8 cellular contexts compared by ENCODE assay signal in the genomic region with DNA sequence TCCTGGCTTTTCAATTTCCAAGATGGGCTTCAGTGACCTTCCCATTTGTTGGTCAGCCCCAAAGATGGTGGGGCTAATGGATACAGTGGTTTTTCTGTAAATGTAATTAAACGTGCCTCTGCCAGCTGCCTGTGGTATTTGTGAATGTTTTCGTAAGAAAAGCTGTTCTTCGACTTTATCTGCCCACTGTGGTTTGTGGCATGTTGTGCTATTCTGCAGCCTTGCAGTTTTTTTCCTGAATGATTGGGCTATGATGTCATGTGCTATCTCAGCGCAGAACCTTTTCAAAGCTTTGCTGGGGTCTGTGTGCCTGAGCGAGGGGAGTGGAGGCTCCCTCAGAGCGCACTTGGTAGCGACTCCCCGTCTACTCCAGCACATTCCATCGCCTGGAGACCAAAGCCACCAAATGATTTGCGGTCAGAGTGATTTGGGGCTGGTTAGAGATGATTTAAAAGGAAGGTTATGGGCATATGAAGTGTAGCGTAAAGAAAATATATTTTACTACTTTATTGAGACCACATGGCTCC.
DNase-seq lines count a peak whose midpoint lies in the region; ATAC-seq and TF ChIP-seq lines count a peak whose summit lies in the region.

No MANE protein-coding gene starts in this region.

- peaks cover 49% of the 10 kb centered on the region for H3K4me1 ChIP-seq in neural progenitor cell

- DNase-seq in AG10803 (ENCODE audit: low read depth), result peak; percentile 98
- peak; percentile 98 for DNase-seq in M059J (ENCODE audit: low read depth)
- DNase-seq in chondrocyte (ENCODE audit: low spot score), result no peak
- DNase-seq in neural progenitor cell (ENCODE audit: low spot score), result peak; percentile 45
- DNase-seq in germinal center (ENCODE audit: low spot score), result no peak
- no peak for DNase-seq in activated CD8-positive, alpha-beta memory T cell treated with anti-CD3 and anti-CD28 coated beads for 24 hours

- no peaks in the 10 kb centered on the region for H4K20me1 ChIP-seq in neural progenitor cell (ENCODE audit: low read depth)

- H3K36me3 Mint-ChIP-seq in chondrocyte (ENCODE audit: low read depth) (peaks cover 2% of the 10 kb centered on the region), neural progenitor cell (peaks cover 4% of the 10 kb centered on the region)

- H3F3A ChIP-seq in neural progenitor cell (ENCODE audit: low read depth), result peaks cover 44% of the 10 kb centered on the region

- H3K79me2 ChIP-seq in neural progenitor cell (ENCODE audit: low read depth), result peaks cover 69% of the 10 kb centered on the region

- H3K4me3 ChIP-seq in AG10803 (ENCODE audit: low read length) (no peak overlapping the region), neural progenitor cell (peak overlapping the region; percentile 77)

- peak overlapping the region; percentile 85 for H3K4me2 ChIP-seq in neural progenitor cell

- H3K27ac Mint-ChIP-seq in chondrocyte (ENCODE audit: unreplicated experiment) (peak overlapping the region; percentile 96), neural progenitor cell (peak overlapping the region; percentile 97)

- H3K27me3 Mint-ChIP-seq in chondrocyte (ENCODE audit: low read depth) (no peaks in the 10 kb centered on the region), neural progenitor cell (ENCODE audit: insufficient read depth, low read depth) (peaks cover 3% of the 10 kb centered on the region)

- H3K36me3 ChIP-seq in neural progenitor cell, result no peaks in the 10 kb centered on the region

- no peaks in the 10 kb centered on the region for H3K27me3 ChIP-seq in neural progenitor cell

- H2AFZ ChIP-seq in neural progenitor cell (replicated peaks), result no peak overlapping the region

- ATAC-seq in HG02588 (IDR thresholded peaks at IDR 0.05; ENCODE audit: unreplicated experiment) (no peak), GM18867 (IDR thresholded peaks at IDR 0.05; ENCODE audit: unreplicated experiment) (no peak)

- TF ChIP-seq CTCF in AG10803 (conservative IDR thresholded peaks at IDR 0.05; ENCODE audit: low read length), result no peak
- TF ChIP-seq CTCF in chondrocyte (IDR thresholded peaks at IDR 0.05), result no peak
- TF ChIP-seq CTCF in neural progenitor cell (IDR thresholded peaks at IDR 0.05), result no peak

- no peaks in the 10 kb centered on the region for H3K9me3 ChIP-seq in neural progenitor cell (ENCODE audit: low read depth)

- H3K4me3 Mint-ChIP-seq in chondrocyte (ENCODE audit: unreplicated experiment) (peak overlapping the region; percentile 88), neural progenitor cell (peak overlapping the region; percentile 97)

- H3K9me3 Mint-ChIP-seq in chondrocyte (ENCODE audit: low read depth), result no peaks in the 10 kb centered on the region
- H3K9me3 Mint-ChIP-seq in neural progenitor cell, result peaks cover 2% of the 10 kb centered on the region

- H3K9ac ChIP-seq in neural progenitor cell, result no peak overlapping the region

- peaks cover 70% of the 10 kb centered on the region for H3K4me1 Mint-ChIP-seq in chondrocyte (ENCODE audit: low read depth)
- H3K4me1 Mint-ChIP-seq in neural progenitor cell, result peaks cover 66% of the 10 kb centered on the region

- no peak overlapping the region for H3K27ac ChIP-seq in neural progenitor cell

Comparison
In these comparisons a context has a peak if more than half of its experiments do, and no peak if none do; other contexts are left out.
1. DNase-seq: peak in AG10803 (single experiment), M059J (single experiment) and neural progenitor cell (single experiment); none in chondrocyte (single experiment), germinal center (single experiment) and activated CD8-positive, alpha-beta memory T cell treated with anti-CD3 and anti-CD28 coated beads for 24 hours (single experiment).